ENCODE assay signal across 10 cellular contexts in genomic region chrX:43973249-43973672, GRCh38. TPM values are rescaled to one million over a fixed set of nuclear protein-coding genes. Genes with fewer than 3 reads are reported as not detected.
DNase-seq lines count a peak whose midpoint lies in the region; ATAC-seq and TF ChIP-seq lines count a peak whose summit lies in the region.
"Had no signal": no experiment of that assay in that cellular context is flagged by ENCODE, and none has a peak within 500 bp of the region (broad histone marks: within the 10 kb centered on the region; RNA-seq: fewer than 3 reads in every experiment).

A gene with protein sequence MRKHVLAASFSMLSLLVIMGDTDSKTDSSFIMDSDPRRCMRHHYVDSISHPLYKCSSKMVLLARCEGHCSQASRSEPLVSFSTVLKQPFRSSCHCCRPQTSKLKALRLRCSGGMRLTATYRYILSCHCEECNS (minus strand): TSS chrX:43973390. CDS start chrX:43958645, 14,745 bp downstream.

- peak in 1 of 5 experiments; percentile 36 for TF ChIP-seq CTCF in tibial nerve (IDR thresholded peaks at IDR 0.05)

- H3K27ac ChIP-seq in tibial nerve, result peak within 1 kb of the TSS in 3 of 4 donors; percentile 10 to 71 (median 36)
- H3K27ac ChIP-seq: HL-60 had no signal

- no peaks in the 10 kb centered on the region for H3K36me3 Mint-ChIP-seq in activated T-cell treated with anti-CD3 and anti-CD28 coated beads, Interleukin-2, amount 50 U/mL, for 24 hours (ENCODE audit: low read depth)
- no peaks in the 10 kb centered on the region for H3K36me3 Mint-ChIP-seq in memory B cell

- peak within 1 kb of the TSS; percentile 11 to 49 (median 32) for H3K4me3 ChIP-seq in tibial nerve

- H3K4me3 Mint-ChIP-seq in activated T-cell treated with anti-CD3 and anti-CD28 coated beads, Interleukin-2, amount 50 U/mL, for 24 hours, result peak within 1 kb of the TSS; percentile 32
- H3K4me3 Mint-ChIP-seq in memory B cell, result peak within 1 kb of the TSS; percentile 49

- peaks cover 77% of the 10 kb centered on the region for H3K27me3 Mint-ChIP-seq in activated T-cell treated with anti-CD3 and anti-CD28 coated beads, Interleukin-2, amount 50 U/mL, for 24 hours
- H3K27me3 Mint-ChIP-seq in memory B cell, result peaks cover 14% of the 10 kb centered on the region

- no peak for TF ChIP-seq EP300 in tibial nerve (IDR thresholded peaks at IDR 0.05)

- H3K36me3 ChIP-seq in tibial nerve, result no peaks in the 10 kb centered on the region

- no peaks in the 10 kb centered on the region for H3K4me1 ChIP-seq in tibial nerve

- H3K27me3 ChIP-seq in tibial nerve, result peaks cover 0 to 44% of the 10 kb centered on the region in 2 donors

- no peak for DNase-seq in activated T-cell treated with anti-CD3 and anti-CD28 coated beads, Interleukin-2, amount 50 U/mL, for 24 hours
- no peak for DNase-seq in activated T-cell treated with anti-CD3 and anti-CD28 coated beads, Interleukin-2, amount 50 U/mL, for 1 hour
- DNase-seq in cerebellum (ENCODE audit: low spot score), result no peak
- DNase-seq in memory B cell (ENCODE audit: low spot score in 2 of 2), result no peak
- no peak for DNase-seq in tibial nerve (ENCODE audit: low spot score in 2 of 2)
- DNase-seq in DMS79 (lab: John Stamatoyannopoulos, UW), result no peak
- DNase-seq: DND-41 had no signal

- TF ChIP-seq POLR2A in tibial nerve (IDR thresholded peaks at IDR 0.05), result no peak

- H3K9me3 ChIP-seq in tibial nerve, result no peaks in the 10 kb centered on the region

- 2 to 19% methylated on average over 16 of the region's 16 CpGs for WGBS in tibial nerve, 2 donors

- H3K9me3 Mint-ChIP-seq in activated T-cell treated with anti-CD3 and anti-CD28 coated beads, Interleukin-2, amount 50 U/mL, for 24 hours, result no peaks in the 10 kb centered on the region
- H3K9me3 Mint-ChIP-seq in memory B cell, result no peaks in the 10 kb centered on the region

- peaks cover 10% of the 10 kb centered on the region for H3K4me1 Mint-ChIP-seq in activated T-cell treated with anti-CD3 and anti-CD28 coated beads, Interleukin-2, amount 50 U/mL, for 24 hours (ENCODE audit: low read depth)
- peaks cover 3% of the 10 kb centered on the region for H3K4me1 Mint-ChIP-seq in memory B cell

- H3K27ac Mint-ChIP-seq in activated T-cell treated with anti-CD3 and anti-CD28 coated beads, Interleukin-2, amount 50 U/mL, for 24 hours, result no peak within 1 kb of the TSS
- no peak within 1 kb of the TSS for H3K27ac Mint-ChIP-seq in memory B cell

- ATAC-seq in memory B cell (ENCODE audit: low read depth), result no peak
- no peak for ATAC-seq in HG03135 (IDR thresholded peaks at IDR 0.05; ENCODE audit: unreplicated experiment)
- ATAC-seq in HG03565 (IDR thresholded peaks at IDR 0.05; ENCODE audit: unreplicated experiment), result no peak

RNA-seq across cellular contexts. Expression of the gene that starts here (rescaled TPM):
- 18.7 TPM for total RNA-seq in cerebellum
- total RNA-seq in tibial nerve, result 1 to 10 TPM; 2.1 to 6.1 (median 2.3) TPM
